ENCODE assay signal across 16 cellular contexts in the genomic region with DNA sequence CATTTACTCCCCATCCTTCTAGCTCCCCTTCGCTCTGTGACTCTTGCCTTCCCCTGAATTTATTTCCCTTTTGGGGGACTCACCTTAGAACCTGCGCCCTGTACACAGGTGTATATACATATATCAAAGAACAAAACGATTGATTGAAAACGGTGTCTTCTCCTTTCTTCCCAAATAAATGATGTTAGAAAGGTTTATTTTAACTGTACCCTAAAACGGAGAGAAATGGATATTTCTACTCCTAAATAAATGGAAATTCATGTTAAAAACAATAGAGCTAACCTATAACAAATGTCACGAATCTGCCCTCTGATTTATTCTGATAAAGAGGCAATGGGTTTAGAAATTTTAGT. TPM values are rescaled to one million over a fixed set of nuclear protein-coding genes. Genes with fewer than 3 reads are reported as not detected.
"Had no signal": no experiment of that assay in that cellular context is flagged by ENCODE, and none has a peak within 500 bp of the region (broad histone marks: within the 10 kb centered on the region; RNA-seq: fewer than 3 reads in every experiment).

No MANE protein-coding gene starts in this region.

- DNase-seq: brain microvascular endothelial cell, mammary epithelial cell, naive B cell, sigmoid colon, spleen, WERI-Rb-1 had no signal

- H3K27ac Mint-ChIP-seq: activated T-helper 17 cell treated with anti-CD3 and anti-CD28 coated beads, Interleukin-2, amount 50 U/mL, for 72 hours had no signal

- ATAC-seq: activated T-helper 17 cell treated with anti-CD3 and anti-CD28 coated beads, Interleukin-2, amount 50 U/mL, for 72 hours had no signal

- H3K27ac ChIP-seq: brain microvascular endothelial cell, coronary artery, esophagus muscularis mucosa, hepatocyte, pancreas, sigmoid colon, SK-N-MC, spleen, WERI-Rb-1 had no signal

- H3K9me3 ChIP-seq: esophagus muscularis mucosa, pancreas, sigmoid colon had no signal

- H3K36me3 ChIP-seq: brain microvascular endothelial cell, esophagus muscularis mucosa, pancreas, sigmoid colon, spleen, WERI-Rb-1 had no signal

- H3K4me3 Mint-ChIP-seq: activated T-helper 17 cell treated with anti-CD3 and anti-CD28 coated beads, Interleukin-2, amount 50 U/mL, for 72 hours; central memory CD8-positive, alpha-beta T cell had no signal

- H3K9me3 Mint-ChIP-seq: central memory CD8-positive, alpha-beta T cell had no signal

- H2AFZ ChIP-seq: hepatocyte had no signal

- H3K4me3 ChIP-seq: coronary artery, esophagus muscularis mucosa, hepatocyte, pancreas, sigmoid colon, SK-N-MC, spleen had no signal

- H3K79me2 ChIP-seq: hepatocyte had no signal

- H3K4me1 ChIP-seq: pancreas, sigmoid colon had no signal

RNA-seq across cellular contexts. Expression of a gene that starts 8.6 kb away (rescaled TPM):
- total RNA-seq: activated T-helper 17 cell treated with anti-CD3 and anti-CD28 coated beads, Interleukin-2, amount 50 U/mL, for 72 hours; esophagus muscularis mucosa; left lobe of liver; mononuclear cell; pancreas; sigmoid colon; spleen; urinary bladder had no signal
- polyA plus RNA-seq: pancreas, sigmoid colon, spleen, urinary bladder had no signal
